ENCODE assay signal across 3 cellular contexts in the genomic region with DNA sequence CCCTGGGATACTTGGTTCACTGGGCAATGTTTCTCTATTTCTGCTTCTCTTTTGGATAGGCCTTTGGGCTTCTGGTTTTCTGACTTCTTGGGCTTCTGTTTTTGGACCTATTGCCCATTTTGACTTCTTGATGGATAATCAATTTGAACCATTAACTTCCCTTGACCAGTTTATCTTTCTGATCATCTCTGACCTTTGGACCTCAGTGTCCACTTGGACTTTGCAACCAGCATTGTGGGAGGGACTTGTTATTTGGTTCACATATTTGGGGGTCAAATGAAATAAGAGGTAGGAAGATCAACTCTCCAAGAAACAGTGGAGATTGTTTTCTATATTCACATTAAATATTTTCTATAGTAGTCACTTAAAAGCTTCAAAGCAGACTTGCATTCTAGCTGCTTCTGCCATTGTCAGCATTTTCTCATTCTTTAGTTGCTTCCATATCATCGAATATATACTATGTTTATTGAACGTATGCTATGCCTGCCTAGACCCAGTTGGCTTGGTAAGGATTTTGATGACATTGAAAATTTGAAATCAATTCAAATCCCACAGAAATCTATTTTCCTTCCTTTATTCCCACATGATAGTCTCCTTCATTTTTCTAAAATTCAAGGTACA.
TF ChIP-seq lines count a peak whose summit lies in the region.

No MANE protein-coding gene starts in this region.

TF ChIP-seq in GM23338, 12 proteins besides CTCF, POLR2A, EP300 and RAD21 (continues in another document):
- TF ChIP-seq ZNF114 (CRISPR knock-in tag; IDR thresholded peaks at IDR 0.05) (no peak), EZH2 (IDR thresholded peaks at IDR 0.05; ENCODE audit: low read depth, unreplicated experiment) (no peak), CREB1 (CRISPR knock-in tag; IDR thresholded peaks at IDR 0.05; ENCODE audit: low read depth) (no peak), ZNF331 (CRISPR knock-in tag; IDR thresholded peaks at IDR 0.05; ENCODE audit: low read depth) (no peak), JUNB (IDR thresholded peaks at IDR 0.05; ENCODE audit: unreplicated experiment) (no peak)
- TF ChIP-seq, protein P1, sequence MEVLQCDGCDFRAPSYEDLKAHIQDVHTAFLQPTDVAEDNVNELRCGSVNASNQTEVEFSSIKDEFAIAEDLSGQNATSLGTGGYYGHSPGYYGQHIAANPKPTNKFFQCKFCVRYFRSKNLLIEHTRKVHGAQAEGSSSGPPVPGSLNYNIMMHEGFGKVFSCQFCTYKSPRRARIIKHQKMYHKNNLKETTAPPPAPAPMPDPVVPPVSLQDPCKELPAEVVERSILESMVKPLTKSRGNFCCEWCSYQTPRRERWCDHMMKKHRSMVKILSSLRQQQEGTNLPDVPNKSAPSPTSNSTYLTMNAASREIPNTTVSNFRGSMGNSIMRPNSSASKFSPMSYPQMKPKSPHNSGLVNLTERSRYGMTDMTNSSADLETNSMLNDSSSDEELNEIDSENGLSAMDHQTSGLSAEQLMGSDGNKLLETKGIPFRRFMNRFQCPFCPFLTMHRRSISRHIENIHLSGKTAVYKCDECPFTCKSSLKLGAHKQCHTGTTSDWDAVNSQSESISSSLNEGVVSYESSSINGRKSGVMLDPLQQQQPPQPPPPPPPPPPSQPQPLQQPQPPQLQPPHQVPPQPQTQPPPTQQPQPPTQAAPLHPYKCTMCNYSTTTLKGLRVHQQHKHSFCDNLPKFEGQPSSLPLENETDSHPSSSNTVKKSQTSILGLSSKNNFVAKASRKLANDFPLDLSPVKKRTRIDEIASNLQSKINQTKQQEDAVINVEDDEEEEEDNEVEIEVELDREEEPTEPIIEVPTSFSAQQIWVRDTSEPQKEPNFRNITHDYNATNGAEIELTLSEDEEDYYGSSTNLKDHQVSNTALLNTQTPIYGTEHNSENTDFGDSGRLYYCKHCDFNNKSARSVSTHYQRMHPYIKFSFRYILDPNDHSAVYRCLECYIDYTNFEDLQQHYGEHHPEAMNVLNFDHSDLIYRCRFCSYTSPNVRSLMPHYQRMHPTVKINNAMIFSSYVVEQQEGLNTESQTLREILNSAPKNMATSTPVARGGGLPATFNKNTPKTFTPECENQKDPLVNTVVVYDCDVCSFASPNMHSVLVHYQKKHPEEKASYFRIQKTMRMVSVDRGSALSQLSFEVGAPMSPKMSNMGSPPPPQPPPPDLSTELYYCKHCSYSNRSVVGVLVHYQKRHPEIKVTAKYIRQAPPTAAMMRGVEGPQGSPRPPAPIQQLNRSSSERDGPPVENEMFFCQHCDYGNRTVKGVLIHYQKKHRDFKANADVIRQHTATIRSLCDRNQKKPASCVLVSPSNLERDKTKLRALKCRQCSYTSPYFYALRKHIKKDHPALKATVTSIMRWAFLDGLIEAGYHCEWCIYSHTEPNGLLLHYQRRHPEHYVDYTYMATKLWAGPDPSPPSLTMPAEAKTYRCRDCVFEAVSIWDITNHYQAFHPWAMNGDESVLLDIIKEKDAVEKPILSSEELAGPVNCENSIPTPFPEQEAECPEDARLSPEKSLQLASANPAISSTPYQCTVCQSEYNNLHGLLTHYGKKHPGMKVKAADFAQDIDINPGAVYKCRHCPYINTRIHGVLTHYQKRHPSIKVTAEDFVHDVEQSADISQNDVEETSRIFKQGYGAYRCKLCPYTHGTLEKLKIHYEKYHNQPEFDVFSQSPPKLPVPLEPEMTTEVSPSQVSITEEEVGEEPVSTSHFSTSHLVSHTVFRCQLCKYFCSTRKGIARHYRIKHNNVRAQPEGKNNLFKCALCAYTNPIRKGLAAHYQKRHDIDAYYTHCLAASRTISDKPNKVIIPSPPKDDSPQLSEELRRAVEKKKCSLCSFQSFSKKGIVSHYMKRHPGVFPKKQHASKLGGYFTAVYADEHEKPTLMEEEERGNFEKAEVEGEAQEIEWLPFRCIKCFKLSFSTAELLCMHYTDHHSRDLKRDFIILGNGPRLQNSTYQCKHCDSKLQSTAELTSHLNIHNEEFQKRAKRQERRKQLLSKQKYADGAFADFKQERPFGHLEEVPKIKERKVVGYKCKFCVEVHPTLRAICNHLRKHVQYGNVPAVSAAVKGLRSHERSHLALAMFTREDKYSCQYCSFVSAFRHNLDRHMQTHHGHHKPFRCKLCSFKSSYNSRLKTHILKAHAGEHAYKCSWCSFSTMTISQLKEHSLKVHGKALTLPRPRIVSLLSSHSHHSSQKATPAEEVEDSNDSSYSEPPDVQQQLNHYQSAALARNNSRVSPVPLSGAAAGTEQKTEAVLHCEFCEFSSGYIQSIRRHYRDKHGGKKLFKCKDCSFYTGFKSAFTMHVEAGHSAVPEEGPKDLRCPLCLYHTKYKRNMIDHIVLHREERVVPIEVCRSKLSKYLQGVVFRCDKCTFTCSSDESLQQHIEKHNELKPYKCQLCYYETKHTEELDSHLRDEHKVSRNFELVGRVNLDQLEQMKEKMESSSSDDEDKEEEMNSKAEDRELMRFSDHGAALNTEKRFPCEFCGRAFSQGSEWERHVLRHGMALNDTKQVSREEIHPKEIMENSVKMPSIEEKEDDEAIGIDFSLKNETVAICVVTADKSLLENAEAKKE (CRISPR knock-in tag; IDR thresholded peaks at IDR 0.05): no peak

TF ChIP-seq in H1, 55 proteins besides CTCF, POLR2A, EP300 and RAD21:
- no peak for TF ChIP-seq SP1 (IDR thresholded peaks at IDR 0.05; ENCODE audit: low read depth, low read length)
- no peak for TF ChIP-seq TBP (IDR thresholded peaks at IDR 0.05; ENCODE audit: low read depth, low read length)
- TF ChIP-seq CEBPB (IDR thresholded peaks at IDR 0.05; ENCODE audit: low read depth, low read length): no peak
- no peak for TF ChIP-seq RXRA (IDR thresholded peaks at IDR 0.05; ENCODE audit: insufficient read depth, low read depth, low read length)
- TF ChIP-seq ASH2L (IDR thresholded peaks at IDR 0.05; ENCODE audit: low read length): no peak
- TF ChIP-seq, protein P2, sequence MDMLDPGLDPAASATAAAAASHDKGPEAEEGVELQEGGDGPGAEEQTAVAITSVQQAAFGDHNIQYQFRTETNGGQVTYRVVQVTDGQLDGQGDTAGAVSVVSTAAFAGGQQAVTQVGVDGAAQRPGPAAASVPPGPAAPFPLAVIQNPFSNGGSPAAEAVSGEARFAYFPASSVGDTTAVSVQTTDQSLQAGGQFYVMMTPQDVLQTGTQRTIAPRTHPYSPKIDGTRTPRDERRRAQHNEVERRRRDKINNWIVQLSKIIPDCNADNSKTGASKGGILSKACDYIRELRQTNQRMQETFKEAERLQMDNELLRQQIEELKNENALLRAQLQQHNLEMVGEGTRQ (IDR thresholded peaks at IDR 0.05; ENCODE audit: low read length): no peak
- TF ChIP-seq YY1 (IDR thresholded peaks at IDR 0.05; ENCODE audit: low read depth, low read length): no peak
- no peak for TF ChIP-seq GABPA (IDR thresholded peaks at IDR 0.05; ENCODE audit: borderline replicate concordance, insufficient read depth, low read length)
- no peak for TF ChIP-seq SAP30 (IDR thresholded peaks at IDR 0.05; ENCODE audit: insufficient read depth, insufficient replicate concordance, low read length)
- no peak for TF ChIP-seq SUZ12 (IDR thresholded peaks at IDR 0.05; ENCODE audit: low read length)
- TF ChIP-seq KDM5A (IDR thresholded peaks at IDR 0.05; ENCODE audit: low read length): no peak
TF ChIP-seq in H1: peak in this region for 0.

TF ChIP-seq in HepG2, 621 proteins besides CTCF, POLR2A, EP300 and RAD21:
- TF ChIP-seq NKX3-1 (CRISPR knock-in tag; IDR thresholded peaks at IDR 0.05) (no peak), MAFK (conservative IDR thresholded peaks at IDR 0.05 in 1 of 2, IDR thresholded peaks at IDR 0.05 in 1 of 2; ENCODE audit: low read length in 2 of 2) (peak; percentile 92 to 93), MAFF (IDR thresholded peaks at IDR 0.05; ENCODE audit: low read depth, low read length) (peak; percentile 84), CHCHD3 (CRISPR knock-in tag; IDR thresholded peaks at IDR 0.05) (no peak)
- TF ChIP-seq, protein P2 (IDR thresholded peaks at IDR 0.05; ENCODE audit: low read depth, low read length): no peak
- TF ChIP-seq, protein P2 (CRISPR knock-in tag; IDR thresholded peaks at IDR 0.05; ENCODE audit: borderline replicate concordance): no peak
TF ChIP-seq in HepG2: peak in this region for 2.
